15 cellular contexts compared by ENCODE assay signal in genomic region chr12:91432079-91432478, GRCh38.
DNase-seq lines count a peak whose midpoint lies in the region; TF ChIP-seq lines count a peak whose summit lies in the region.
"Had no signal": no experiment of that assay in that cellular context is flagged by ENCODE, and none has a peak within 500 bp of the region (broad histone marks: within the 10 kb centered on the region; RNA-seq: fewer than 3 reads in every experiment).

No MANE protein-coding gene starts in this region.

- no peaks in the 10 kb centered on the region for H3K36me3 ChIP-seq in ovary
- H3K36me3 ChIP-seq: ascending aorta, prostate gland had no signal

- H3K27ac ChIP-seq in ovary (no peak overlapping the region), coronary artery (no peak overlapping the region)
- H3K27ac ChIP-seq: ascending aorta, prostate gland had no signal

- H3K36me3 Mint-ChIP-seq in MCF 10A (ENCODE audit: insufficient read depth, unreplicated experiment) = no peaks in the 10 kb centered on the region
- H3K36me3 Mint-ChIP-seq: activated CD8-positive, alpha-beta memory T cell treated with anti-CD3 and anti-CD28 coated beads, Interleukin-2, amount 10 ng/mL, durations not matched to agents 7 days and 5 days had no signal

- 6 to 12% (median 7%) methylated on average over 2 of the region's 2 CpGs for WGBS in ovary, 3 donors

- no peaks in the 10 kb centered on the region for H3K4me1 Mint-ChIP-seq in MCF 10A (ENCODE audit: insufficient read depth, unreplicated experiment)

- no peaks in the 10 kb centered on the region for H3K27me3 ChIP-seq in ovary
- H3K27me3 ChIP-seq: ascending aorta had no signal

- TF ChIP-seq POLR2A in ovary (IDR thresholded peaks at IDR 0.05) = no peak

- POLR2A ChIA-PET in MCF 10A (lab: Yijun Ruan, JAX) = interaction anchor here (1.2 to 1.6 kb wide), 2 partner anchors 10 to 18 kb away, joined by 3 to 4 read pairs; no protein-coding TSS in a partner anchor

- intact Hi-C loops in ovary (cut with DNase I) (no loop called here), MCF 10A (cut with micrococcal nuclease) (no loop called here)

- no peak overlapping the region for H3K27ac Mint-ChIP-seq in MCF 10A (ENCODE audit: low read depth, unreplicated experiment)
- H3K27ac Mint-ChIP-seq: activated CD8-positive, alpha-beta memory T cell treated with anti-CD3 and anti-CD28 coated beads, Interleukin-2, amount 10 ng/mL, durations not matched to agents 7 days and 5 days had no signal

- H3K4me3 ChIP-seq in ovary (no peak overlapping the region), coronary artery (no peak overlapping the region)
- H3K4me3 ChIP-seq: ascending aorta, prostate gland had no signal

- DNase-seq in EL (peak; percentile 10), amniotic epithelial cell (ENCODE audit: low read depth) (peak; percentile 86), glomerular endothelial cell (ENCODE audit: extremely low read depth, low read depth, low spot score) (peak; percentile 70), non-pigmented ciliary epithelial cell (ENCODE audit: low read depth) (peak; percentile 50), GF-D8 (lab: John Stamatoyannopoulos, UW) (no peak), ovary (no peak), MCF 10A (ENCODE audit: unreplicated experiment) (no peak), coronary artery (ENCODE audit: low spot score) (no peak)
- DNase-seq: activated CD8-positive, alpha-beta memory T cell treated with anti-CD3 and anti-CD28 coated beads, Interleukin-2, amount 10 ng/mL, durations not matched to agents 7 days and 5 days; activated gamma-delta T cell; NCI-H2107; NCI-H82; T-helper 2 cell had no signal

- TF ChIP-seq EP300 in ovary (IDR thresholded peaks at IDR 0.05) = no peak

- TF ChIP-seq CTCF in ovary (IDR thresholded peaks at IDR 0.05) (no peak), MCF 10A (IDR thresholded peaks at IDR 0.05; ENCODE audit: unreplicated experiment) (no peak), coronary artery (IDR thresholded peaks at IDR 0.05) (no peak)

- no peaks in the 10 kb centered on the region for H3K27me3 Mint-ChIP-seq in MCF 10A (ENCODE audit: insufficient read depth, unreplicated experiment)
- H3K27me3 Mint-ChIP-seq: activated CD8-positive, alpha-beta memory T cell treated with anti-CD3 and anti-CD28 coated beads, Interleukin-2, amount 10 ng/mL, durations not matched to agents 7 days and 5 days had no signal

- H3K4me1 ChIP-seq in ovary (ENCODE audit: insufficient read depth) = no peaks in the 10 kb centered on the region
- H3K4me1 ChIP-seq: ascending aorta, prostate gland had no signal

- H3K9me3 Mint-ChIP-seq in MCF 10A (ENCODE audit: unreplicated experiment) = no peaks in the 10 kb centered on the region

- CTCF ChIA-PET in MCF 10A (lab: Yijun Ruan, JAX) = no interaction called here

- no TSS peak for BruUV-seq in MCF 10A (replicated peaks; lab: Mats Ljungman, UMichigan)

- H3K4me3 Mint-ChIP-seq in MCF 10A (ENCODE audit: unreplicated experiment) = no peak overlapping the region
- H3K4me3 Mint-ChIP-seq: activated CD8-positive, alpha-beta memory T cell treated with anti-CD3 and anti-CD28 coated beads, Interleukin-2, amount 10 ng/mL, durations not matched to agents 7 days and 5 days had no signal

- no peaks in the 10 kb centered on the region for H3K9me3 ChIP-seq in ovary
- H3K9me3 ChIP-seq: ascending aorta, prostate gland had no signal

Comparison
In these comparisons a context has a peak if more than half of its experiments do, and no peak if none do; other contexts are left out.
1. DNase-seq: peak in EL (single experiment), amniotic epithelial cell (single experiment), glomerular endothelial cell (single experiment) and non-pigmented ciliary epithelial cell (single experiment); none in GF-D8 (single experiment), ovary (0 of 5), MCF 10A (single experiment) and coronary artery (single experiment).